1 cellular context compared by ENCODE assay signal in the genomic region with DNA sequence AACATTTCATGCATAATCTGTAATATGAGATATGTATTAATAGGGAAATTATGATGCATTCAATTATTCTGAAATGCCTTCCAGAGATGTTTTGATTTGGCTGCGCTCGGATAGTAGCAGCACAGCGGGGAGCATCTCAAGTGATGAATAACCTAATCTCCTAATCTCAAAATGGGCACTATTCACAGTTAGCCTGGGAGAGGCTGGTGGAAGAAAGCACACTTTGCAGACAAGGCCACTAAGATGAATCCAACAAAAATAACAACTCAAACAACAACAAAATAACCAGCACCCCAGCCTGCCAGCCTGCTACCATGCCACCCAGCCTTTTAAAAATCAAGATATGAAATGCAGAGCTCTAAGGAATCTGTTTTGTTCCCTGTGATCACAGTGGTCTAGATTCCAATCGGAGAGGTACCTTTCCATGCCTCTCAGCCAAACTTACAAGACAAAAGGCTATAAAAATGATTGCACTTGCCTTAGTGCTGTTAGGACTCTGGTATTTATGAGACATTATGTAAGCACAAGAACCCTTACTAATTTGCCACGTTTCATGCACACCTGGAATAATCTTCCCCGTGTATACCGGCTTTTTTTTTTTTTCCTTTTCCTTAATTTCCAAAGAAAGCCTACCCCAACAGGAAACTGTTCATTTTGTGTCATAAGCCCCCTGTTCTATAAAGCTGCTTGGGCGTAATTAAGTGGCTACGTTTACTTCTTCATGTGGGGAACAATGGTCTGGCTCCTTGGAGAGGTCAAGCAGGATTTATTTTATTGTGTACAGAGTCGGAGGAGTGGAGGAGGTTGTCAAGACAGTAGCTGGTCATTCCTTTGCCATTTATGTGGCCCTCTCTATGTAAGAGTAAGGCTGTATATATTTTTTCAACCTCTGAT.
TF ChIP-seq lines count a peak whose summit lies in the region.

No MANE protein-coding gene starts in this region.

TF ChIP-seq in HEK293, 187 proteins besides CTCF, POLR2A, EP300 and RAD21 (continued from another document):
- TF ChIP-seq, protein P1, sequence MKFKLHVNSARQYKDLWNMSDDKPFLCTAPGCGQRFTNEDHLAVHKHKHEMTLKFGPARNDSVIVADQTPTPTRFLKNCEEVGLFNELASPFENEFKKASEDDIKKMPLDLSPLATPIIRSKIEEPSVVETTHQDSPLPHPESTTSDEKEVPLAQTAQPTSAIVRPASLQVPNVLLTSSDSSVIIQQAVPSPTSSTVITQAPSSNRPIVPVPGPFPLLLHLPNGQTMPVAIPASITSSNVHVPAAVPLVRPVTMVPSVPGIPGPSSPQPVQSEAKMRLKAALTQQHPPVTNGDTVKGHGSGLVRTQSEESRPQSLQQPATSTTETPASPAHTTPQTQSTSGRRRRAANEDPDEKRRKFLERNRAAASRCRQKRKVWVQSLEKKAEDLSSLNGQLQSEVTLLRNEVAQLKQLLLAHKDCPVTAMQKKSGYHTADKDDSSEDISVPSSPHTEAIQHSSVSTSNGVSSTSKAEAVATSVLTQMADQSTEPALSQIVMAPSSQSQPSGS (tag by site-specific recombination; IDR thresholded peaks at IDR 0.05; ENCODE audit: low read depth), result no peak
- TF ChIP-seq, protein P2, sequence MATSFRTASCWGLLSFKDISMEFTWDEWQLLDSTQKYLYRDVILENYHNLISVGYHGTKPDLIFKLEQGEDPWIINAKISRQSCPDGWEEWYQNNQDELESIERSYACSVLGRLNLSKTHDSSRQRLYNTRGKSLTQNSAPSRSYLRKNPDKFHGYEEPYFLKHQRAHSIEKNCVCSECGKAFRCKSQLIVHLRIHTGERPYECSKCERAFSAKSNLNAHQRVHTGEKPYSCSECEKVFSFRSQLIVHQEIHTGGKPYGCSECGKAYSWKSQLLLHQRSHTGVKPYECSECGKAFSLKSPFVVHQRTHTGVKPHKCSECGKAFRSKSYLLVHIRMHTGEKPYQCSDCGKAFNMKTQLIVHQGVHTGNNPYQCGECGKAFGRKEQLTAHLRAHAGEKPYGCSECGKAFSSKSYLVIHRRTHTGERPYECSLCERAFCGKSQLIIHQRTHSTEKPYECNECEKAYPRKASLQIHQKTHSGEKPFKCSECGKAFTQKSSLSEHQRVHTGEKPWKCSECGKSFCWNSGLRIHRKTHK (tag by site-specific recombination; IDR thresholded peaks at IDR 0.05), result no peak
- TF ChIP-seq, protein P3, sequence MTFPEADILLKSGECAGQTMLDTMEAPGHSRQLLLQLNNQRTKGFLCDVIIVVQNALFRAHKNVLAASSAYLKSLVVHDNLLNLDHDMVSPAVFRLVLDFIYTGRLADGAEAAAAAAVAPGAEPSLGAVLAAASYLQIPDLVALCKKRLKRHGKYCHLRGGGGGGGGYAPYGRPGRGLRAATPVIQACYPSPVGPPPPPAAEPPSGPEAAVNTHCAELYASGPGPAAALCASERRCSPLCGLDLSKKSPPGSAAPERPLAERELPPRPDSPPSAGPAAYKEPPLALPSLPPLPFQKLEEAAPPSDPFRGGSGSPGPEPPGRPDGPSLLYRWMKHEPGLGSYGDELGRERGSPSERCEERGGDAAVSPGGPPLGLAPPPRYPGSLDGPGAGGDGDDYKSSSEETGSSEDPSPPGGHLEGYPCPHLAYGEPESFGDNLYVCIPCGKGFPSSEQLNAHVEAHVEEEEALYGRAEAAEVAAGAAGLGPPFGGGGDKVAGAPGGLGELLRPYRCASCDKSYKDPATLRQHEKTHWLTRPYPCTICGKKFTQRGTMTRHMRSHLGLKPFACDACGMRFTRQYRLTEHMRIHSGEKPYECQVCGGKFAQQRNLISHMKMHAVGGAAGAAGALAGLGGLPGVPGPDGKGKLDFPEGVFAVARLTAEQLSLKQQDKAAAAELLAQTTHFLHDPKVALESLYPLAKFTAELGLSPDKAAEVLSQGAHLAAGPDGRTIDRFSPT (tag by site-specific recombination; IDR thresholded peaks at IDR 0.05), result peak; percentile 35; the same call in 1 of the 2 replicates
- TF ChIP-seq ZFHX2 (tag by site-specific recombination; conservative IDR thresholded peaks at IDR 0.05), result no peak
- TF ChIP-seq ZNF112 (tag by site-specific recombination; IDR thresholded peaks at IDR 0.05), result no peak
- peak; percentile 82 for TF ChIP-seq FEZF1 (tag by site-specific recombination; IDR thresholded peaks at IDR 0.05)
- TF ChIP-seq ZNF423 (tag by site-specific recombination; IDR thresholded peaks at IDR 0.05), result no peak
- TF ChIP-seq, protein P4, sequence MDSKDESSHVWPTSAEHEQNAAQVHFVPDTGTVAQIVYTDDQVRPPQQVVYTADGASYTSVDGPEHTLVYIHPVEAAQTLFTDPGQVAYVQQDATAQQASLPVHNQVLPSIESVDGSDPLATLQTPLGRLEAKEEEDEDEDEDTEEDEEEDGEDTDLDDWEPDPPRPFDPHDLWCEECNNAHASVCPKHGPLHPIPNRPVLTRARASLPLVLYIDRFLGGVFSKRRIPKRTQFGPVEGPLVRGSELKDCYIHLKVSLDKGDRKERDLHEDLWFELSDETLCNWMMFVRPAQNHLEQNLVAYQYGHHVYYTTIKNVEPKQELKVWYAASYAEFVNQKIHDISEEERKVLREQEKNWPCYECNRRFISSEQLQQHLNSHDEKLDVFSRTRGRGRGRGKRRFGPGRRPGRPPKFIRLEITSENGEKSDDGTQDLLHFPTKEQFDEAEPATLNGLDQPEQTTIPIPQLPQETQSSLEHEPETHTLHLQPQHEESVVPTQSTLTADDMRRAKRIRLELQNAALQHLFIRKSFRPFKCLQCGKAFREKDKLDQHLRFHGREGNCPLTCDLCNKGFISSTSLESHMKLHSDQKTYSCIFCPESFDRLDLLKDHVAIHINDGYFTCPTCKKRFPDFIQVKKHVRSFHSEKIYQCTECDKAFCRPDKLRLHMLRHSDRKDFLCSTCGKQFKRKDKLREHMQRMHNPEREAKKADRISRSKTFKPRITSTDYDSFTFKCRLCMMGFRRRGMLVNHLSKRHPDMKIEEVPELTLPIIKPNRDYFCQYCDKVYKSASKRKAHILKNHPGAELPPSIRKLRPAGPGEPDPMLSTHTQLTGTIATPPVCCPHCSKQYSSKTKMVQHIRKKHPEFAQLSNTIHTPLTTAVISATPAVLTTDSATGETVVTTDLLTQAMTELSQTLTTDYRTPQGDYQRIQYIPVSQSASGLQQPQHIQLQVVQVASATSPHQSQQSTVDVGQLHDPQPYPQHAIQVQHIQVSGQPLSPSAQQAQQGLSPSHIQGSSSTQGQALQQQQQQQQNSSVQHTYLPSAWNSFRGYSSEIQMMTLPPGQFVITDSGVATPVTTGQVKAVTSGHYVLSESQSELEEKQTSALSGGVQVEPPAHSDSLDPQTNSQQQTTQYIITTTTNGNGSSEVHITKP (tag by site-specific recombination; IDR thresholded peaks at IDR 0.05), result peak; percentile 48
- TF ChIP-seq ZNF521 (tag by site-specific recombination; IDR thresholded peaks at IDR 0.05), result no peak
- TF ChIP-seq ZNF830 (tag by site-specific recombination; IDR thresholded peaks at IDR 0.05; ENCODE audit: low read depth), result no peak
- TF ChIP-seq ZNF175 (tag by site-specific recombination; IDR thresholded peaks at IDR 0.05), result no peak
- TF ChIP-seq, protein P5, sequence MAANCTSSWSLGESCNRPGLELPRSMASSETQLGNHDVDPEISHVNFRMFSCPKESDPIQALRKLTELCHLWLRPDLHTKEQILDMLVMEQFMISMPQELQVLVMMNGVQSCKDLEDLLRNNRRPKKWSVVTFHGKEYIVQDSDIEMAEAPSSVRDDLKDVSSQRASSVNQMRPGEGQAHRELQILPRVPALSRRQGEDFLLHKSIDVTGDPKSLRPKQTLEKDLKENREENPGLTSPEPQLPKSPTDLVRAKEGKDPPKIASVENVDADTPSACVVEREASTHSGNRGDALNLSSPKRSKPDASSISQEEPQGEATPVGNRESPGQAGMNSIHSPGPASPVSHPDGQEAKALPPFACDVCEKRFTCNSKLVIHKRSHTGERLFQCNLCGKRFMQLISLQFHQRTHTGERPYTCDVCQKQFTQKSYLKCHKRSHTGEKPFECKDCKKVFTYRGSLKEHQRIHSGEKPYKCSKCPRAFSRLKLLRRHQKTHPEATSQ (tag by site-specific recombination; IDR thresholded peaks at IDR 0.05), result no peak
- 0 out of 2 replicates have a peak, but pooled peaks have one; percentile 9 for TF ChIP-seq ZNF660 (tag by site-specific recombination; IDR thresholded peaks at IDR 0.05)
- peak; percentile 91 for TF ChIP-seq ZBTB17 (tag by site-specific recombination; IDR thresholded peaks at IDR 0.05)
- TF ChIP-seq ZNF302 (tag by site-specific recombination; IDR thresholded peaks at IDR 0.05; ENCODE audit: low read depth), result no peak
- TF ChIP-seq, protein P6, sequence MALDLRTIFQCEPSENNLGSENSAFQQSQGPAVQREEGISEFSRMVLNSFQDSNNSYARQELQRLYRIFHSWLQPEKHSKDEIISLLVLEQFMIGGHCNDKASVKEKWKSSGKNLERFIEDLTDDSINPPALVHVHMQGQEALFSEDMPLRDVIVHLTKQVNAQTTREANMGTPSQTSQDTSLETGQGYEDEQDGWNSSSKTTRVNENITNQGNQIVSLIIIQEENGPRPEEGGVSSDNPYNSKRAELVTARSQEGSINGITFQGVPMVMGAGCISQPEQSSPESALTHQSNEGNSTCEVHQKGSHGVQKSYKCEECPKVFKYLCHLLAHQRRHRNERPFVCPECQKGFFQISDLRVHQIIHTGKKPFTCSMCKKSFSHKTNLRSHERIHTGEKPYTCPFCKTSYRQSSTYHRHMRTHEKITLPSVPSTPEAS (tag by site-specific recombination; IDR thresholded peaks at IDR 0.05), result no peak
- TF ChIP-seq ZNF221 (tag by site-specific recombination; IDR thresholded peaks at IDR 0.05; ENCODE audit: borderline replicate concordance), result no peak
- TF ChIP-seq, protein P7, sequence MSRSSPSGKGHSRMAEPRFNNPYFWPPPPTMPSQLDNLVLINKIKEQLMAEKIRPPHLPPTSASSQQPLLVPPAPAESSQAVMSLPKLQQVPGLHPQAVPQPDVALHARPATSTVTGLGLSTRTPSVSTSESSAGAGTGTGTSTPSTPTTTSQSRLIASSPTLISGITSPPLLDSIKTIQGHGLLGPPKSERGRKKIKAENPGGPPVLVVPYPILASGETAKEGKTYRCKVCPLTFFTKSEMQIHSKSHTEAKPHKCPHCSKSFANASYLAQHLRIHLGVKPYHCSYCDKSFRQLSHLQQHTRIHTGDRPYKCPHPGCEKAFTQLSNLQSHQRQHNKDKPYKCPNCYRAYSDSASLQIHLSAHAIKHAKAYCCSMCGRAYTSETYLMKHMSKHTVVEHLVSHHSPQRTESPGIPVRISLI (tag by site-specific recombination; IDR thresholded peaks at IDR 0.05), result no peak
- TF ChIP-seq ZNF404 (tag by site-specific recombination; IDR thresholded peaks at IDR 0.05), result no peak
- TF ChIP-seq EGR2 (tag by site-specific recombination; IDR thresholded peaks at IDR 0.05; ENCODE audit: low read depth), result no peak
- no peak; the same call in 1 of the 2 replicates for TF ChIP-seq ZBTB8A (tag by site-specific recombination; IDR thresholded peaks at IDR 0.05)
- TF ChIP-seq ZNF621 (tag by site-specific recombination; IDR thresholded peaks at IDR 0.05), result no peak
- TF ChIP-seq ZNF140 (tag by site-specific recombination; IDR thresholded peaks at IDR 0.05), result no peak
- TF ChIP-seq ZNF600 (tag by site-specific recombination; IDR thresholded peaks at IDR 0.05), result no peak
